9 cellular contexts compared by ENCODE assay signal in genomic region chr19:28242317-28242927, GRCh38.
DNase-seq lines count a peak whose midpoint lies in the region; ATAC-seq and TF ChIP-seq lines count a peak whose summit lies in the region.
"Had no signal": no experiment of that assay in that cellular context is flagged by ENCODE, and none has a peak within 500 bp of the region (broad histone marks: within the 10 kb centered on the region; RNA-seq: fewer than 3 reads in every experiment).

No MANE protein-coding gene starts in this region.

- H3K27ac Mint-ChIP-seq in activated naive CD4-positive, alpha-beta T cell treated with anti-CD3 and anti-CD28 coated beads for 36 hours: no peak overlapping the region
- H3K27ac Mint-ChIP-seq in mesothelial cell of epicardium: no peak overlapping the region
- H3K27ac Mint-ChIP-seq: naive thymus-derived CD4-positive, alpha-beta T cell had no signal

- peak; percentile 29 to 55 (median 39) for TF ChIP-seq CTCF in body of pancreas (IDR thresholded peaks at IDR 0.05)
- TF ChIP-seq CTCF in mesothelial cell of epicardium (IDR thresholded peaks at IDR 0.05; ENCODE audit: unreplicated experiment): peak; percentile 81
- TF ChIP-seq CTCF in gastrocnemius medialis (IDR thresholded peaks at IDR 0.05 in 4 of 5, conservative IDR thresholded peaks at IDR 0.05 in 1 of 5): no peak

- no peaks in the 10 kb centered on the region for H3K36me3 ChIP-seq in body of pancreas (replicated peaks in 1 of 2; ENCODE audit: insufficient read depth in 1 of 2, low read depth in 2 of 2)
- no peaks in the 10 kb centered on the region for H3K36me3 ChIP-seq in gastrocnemius medialis

- no peaks in the 10 kb centered on the region for H3K9me3 Mint-ChIP-seq in activated naive CD4-positive, alpha-beta T cell treated with anti-CD3 and anti-CD28 coated beads for 36 hours
- H3K9me3 Mint-ChIP-seq in mesothelial cell of epicardium: no peaks in the 10 kb centered on the region

- intact Hi-C loops in activated naive CD4-positive, alpha-beta T cell treated with anti-CD3 and anti-CD28 coated beads for 36 hours (cut with micrococcal nuclease): loop anchor here (5.0 kb wide), 1 partner anchor 470 kb away; no protein-coding TSS in a partner anchor
- intact Hi-C loops in body of pancreas (cut with DNase I) (no loop called here), sciatic nerve (cut with DNase I) (loop anchor here (5.0 kb wide), 1 partner anchor 80 kb away; no protein-coding TSS in a partner anchor), gastrocnemius medialis (cut with DNase I; ENCODE audit: low total_unique reads) (no loop called here)

- H3K27ac ChIP-seq in body of pancreas (no peak overlapping the region), gastrocnemius medialis (no peak overlapping the region)

- no peaks in the 10 kb centered on the region for H3K4me1 Mint-ChIP-seq in activated naive CD4-positive, alpha-beta T cell treated with anti-CD3 and anti-CD28 coated beads for 36 hours (ENCODE audit: low read depth)
- no peaks in the 10 kb centered on the region for H3K4me1 Mint-ChIP-seq in mesothelial cell of epicardium

- TF ChIP-seq POLR2A in body of pancreas (IDR thresholded peaks at IDR 0.05) (no peak), gastrocnemius medialis (IDR thresholded peaks at IDR 0.05) (no peak)

- H3K36me3 Mint-ChIP-seq in activated naive CD4-positive, alpha-beta T cell treated with anti-CD3 and anti-CD28 coated beads for 36 hours (ENCODE audit: low read depth): no peaks in the 10 kb centered on the region
- H3K36me3 Mint-ChIP-seq in mesothelial cell of epicardium: no peaks in the 10 kb centered on the region

- H3K4me3 ChIP-seq in body of pancreas (no peak overlapping the region), gastrocnemius medialis (no peak overlapping the region)

- peak; percentile 16 for DNase-seq in activated naive CD4-positive, alpha-beta T cell treated with anti-CD3 and anti-CD28 coated beads for 36 hours
- no peak for DNase-seq in activated naive CD4-positive, alpha-beta T cell (lab: John Stamatoyannopoulos, UW)
- DNase-seq in NCI-H1436 (lab: John Stamatoyannopoulos, UW) (peak; percentile 23), body of pancreas (peak; percentile 22 to 38 (median 26)), mesothelial cell of epicardium (ENCODE audit: low spot score in 2 of 2, unreplicated experiment in 2 of 2) (no peak), sciatic nerve (ENCODE audit: low spot score) (no peak), gastrocnemius medialis (no peak)

- H3K4me1 ChIP-seq in body of pancreas (no peaks in the 10 kb centered on the region), gastrocnemius medialis (no peaks in the 10 kb centered on the region)

- H3K4me3 Mint-ChIP-seq in activated naive CD4-positive, alpha-beta T cell treated with anti-CD3 and anti-CD28 coated beads for 36 hours: no peak overlapping the region
- no peak overlapping the region for H3K4me3 Mint-ChIP-seq in mesothelial cell of epicardium
- H3K4me3 Mint-ChIP-seq: naive thymus-derived CD4-positive, alpha-beta T cell had no signal

- H3K9me3 ChIP-seq in body of pancreas: no peaks in the 10 kb centered on the region
- H3K9me3 ChIP-seq in gastrocnemius medialis: no peaks in the 10 kb centered on the region

- in situ Hi-C loops in gastrocnemius medialis (cut with MboI; ENCODE audit: low sequenced_read_pairs in 4 of 4): no loop called here

- CTCF ChIA-PET in activated naive CD4-positive, alpha-beta T cell treated with anti-CD3 and anti-CD28 coated beads for 36 hours (lab: Charles Lee): interaction anchor here (0.6 kb wide), 1 partner anchor 363 kb away, joined by 6 read pairs; no protein-coding TSS in a partner anchor

- no peaks in the 10 kb centered on the region for H3K27me3 Mint-ChIP-seq in activated naive CD4-positive, alpha-beta T cell treated with anti-CD3 and anti-CD28 coated beads for 36 hours (ENCODE audit: low read depth)
- peaks cover 2% of the 10 kb centered on the region for H3K27me3 Mint-ChIP-seq in mesothelial cell of epicardium (ENCODE audit: low read depth)
- H3K27me3 Mint-ChIP-seq: naive thymus-derived CD4-positive, alpha-beta T cell had no signal

- 35 to 40% methylated on average over 7 of the region's 7 CpGs for WGBS in body of pancreas, 2 donors

- H3K27me3 ChIP-seq in body of pancreas (no peaks in the 10 kb centered on the region), gastrocnemius medialis (no peaks in the 10 kb centered on the region)

- ATAC-seq in body of pancreas (no peak), sciatic nerve (no peak), gastrocnemius medialis (no peak), GM18498 (IDR thresholded peaks at IDR 0.05; ENCODE audit: unreplicated experiment) (no peak)
- ATAC-seq: naive thymus-derived CD4-positive, alpha-beta T cell had no signal

Comparison
In these comparisons a context has a peak if more than half of its experiments do, and no peak if none do; other contexts are left out.
1. DNase-seq: peak in activated naive CD4-positive, alpha-beta T cell treated with anti-CD3 and anti-CD28 coated beads for 36 hours (single experiment), NCI-H1436 (single experiment) and body of pancreas (4 of 4); none in activated naive CD4-positive, alpha-beta T cell (0 of 4), mesothelial cell of epicardium (0 of 2), sciatic nerve (single experiment) and gastrocnemius medialis (0 of 2).
2. CTCF ChIP-seq: peak in body of pancreas (7 of 7) and mesothelial cell of epicardium (single experiment); none in gastrocnemius medialis (0 of 5).
3. intact Hi-C loops: an anchor here in activated naive CD4-positive, alpha-beta T cell treated with anti-CD3 and anti-CD28 coated beads for 36 hours (5.0 kb wide) and sciatic nerve (5.0 kb wide); none called in body of pancreas and gastrocnemius medialis.